ENCODE assay signal across 1 cellular context in genomic region chr3:13385373-13385965, GRCh38.
TF ChIP-seq lines count a peak whose summit lies in the region.

No MANE protein-coding gene starts in this region.

TF ChIP-seq in HCT116, 20 proteins besides CTCF, POLR2A, EP300 and RAD21 (continued from another document):
- TF ChIP-seq, protein P1, sequence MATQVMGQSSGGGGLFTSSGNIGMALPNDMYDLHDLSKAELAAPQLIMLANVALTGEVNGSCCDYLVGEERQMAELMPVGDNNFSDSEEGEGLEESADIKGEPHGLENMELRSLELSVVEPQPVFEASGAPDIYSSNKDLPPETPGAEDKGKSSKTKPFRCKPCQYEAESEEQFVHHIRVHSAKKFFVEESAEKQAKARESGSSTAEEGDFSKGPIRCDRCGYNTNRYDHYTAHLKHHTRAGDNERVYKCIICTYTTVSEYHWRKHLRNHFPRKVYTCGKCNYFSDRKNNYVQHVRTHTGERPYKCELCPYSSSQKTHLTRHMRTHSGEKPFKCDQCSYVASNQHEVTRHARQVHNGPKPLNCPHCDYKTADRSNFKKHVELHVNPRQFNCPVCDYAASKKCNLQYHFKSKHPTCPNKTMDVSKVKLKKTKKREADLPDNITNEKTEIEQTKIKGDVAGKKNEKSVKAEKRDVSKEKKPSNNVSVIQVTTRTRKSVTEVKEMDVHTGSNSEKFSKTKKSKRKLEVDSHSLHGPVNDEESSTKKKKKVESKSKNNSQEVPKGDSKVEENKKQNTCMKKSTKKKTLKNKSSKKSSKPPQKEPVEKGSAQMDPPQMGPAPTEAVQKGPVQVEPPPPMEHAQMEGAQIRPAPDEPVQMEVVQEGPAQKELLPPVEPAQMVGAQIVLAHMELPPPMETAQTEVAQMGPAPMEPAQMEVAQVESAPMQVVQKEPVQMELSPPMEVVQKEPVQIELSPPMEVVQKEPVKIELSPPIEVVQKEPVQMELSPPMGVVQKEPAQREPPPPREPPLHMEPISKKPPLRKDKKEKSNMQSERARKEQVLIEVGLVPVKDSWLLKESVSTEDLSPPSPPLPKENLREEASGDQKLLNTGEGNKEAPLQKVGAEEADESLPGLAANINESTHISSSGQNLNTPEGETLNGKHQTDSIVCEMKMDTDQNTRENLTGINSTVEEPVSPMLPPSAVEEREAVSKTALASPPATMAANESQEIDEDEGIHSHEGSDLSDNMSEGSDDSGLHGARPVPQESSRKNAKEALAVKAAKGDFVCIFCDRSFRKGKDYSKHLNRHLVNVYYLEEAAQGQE (IDR thresholded peaks at IDR 0.05; ENCODE audit: low read depth): no peak
- no peak for TF ChIP-seq EZH2 (IDR thresholded peaks at IDR 0.05)
- TF ChIP-seq ZNF274 (IDR thresholded peaks at IDR 0.05; ENCODE audit: low read depth, low read length): no peak
- TF ChIP-seq FOSL1 (IDR thresholded peaks at IDR 0.05; ENCODE audit: low read depth): no peak
